1 cellular context compared by ENCODE assay signal in the genomic region with DNA sequence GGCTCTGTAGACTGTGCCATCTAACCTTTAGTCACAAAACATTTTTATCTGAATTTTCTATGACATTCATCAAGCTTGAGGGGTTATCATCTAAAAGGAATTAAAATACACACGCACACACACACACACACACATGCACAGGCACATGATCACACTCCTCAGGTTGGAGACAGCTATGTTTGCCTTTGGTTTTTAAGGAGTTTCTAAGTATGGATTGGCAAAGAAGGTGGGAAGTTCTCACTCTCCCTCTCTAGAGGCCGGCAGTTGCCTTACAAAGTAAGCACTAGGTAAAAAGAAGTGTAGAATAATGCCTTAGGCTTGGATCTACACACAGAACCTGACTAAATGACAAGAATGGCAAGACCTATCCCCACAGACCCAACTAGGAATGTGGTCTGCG.
TF ChIP-seq lines count a peak whose summit lies in the region.

No MANE protein-coding gene starts in this region.

TF ChIP-seq in SK-N-SH treated with all-trans-retinoic acid at 6 μM for 48 hours, 23 proteins besides CTCF, POLR2A, EP300 and RAD21 (continued from another document):
- TF ChIP-seq POU6F1 (CRISPR knock-in tag; IDR thresholded peaks at IDR 0.05; ENCODE audit: borderline replicate concordance, low read depth) (no peak), GLIS3 (CRISPR knock-in tag; IDR thresholded peaks at IDR 0.05) (no peak)
